Comparison of ENCODE assay signal across 13 cellular contexts in the genomic region with DNA sequence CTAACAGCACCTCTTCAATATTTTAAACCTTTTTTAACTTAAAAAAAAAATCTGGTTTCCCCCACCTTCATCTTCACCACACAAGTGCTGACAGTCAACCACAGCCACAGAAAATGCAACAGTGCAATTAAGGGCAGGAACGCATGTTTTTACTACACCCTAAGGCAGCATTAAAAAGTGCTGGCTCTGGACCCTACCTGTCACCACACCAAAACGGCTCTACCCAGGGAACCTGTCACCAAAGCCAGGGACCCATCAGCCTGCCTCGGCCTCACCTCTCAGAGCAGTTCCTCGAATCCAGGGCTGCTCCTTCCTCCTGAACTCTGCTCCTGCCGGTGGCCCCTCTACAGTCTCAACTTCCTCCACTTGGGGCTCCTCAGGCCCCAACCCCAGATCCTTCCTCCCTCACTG. TPM values are rescaled to one million over a fixed set of nuclear protein-coding genes. Genes with fewer than 3 reads are reported as not detected.
DNase-seq lines count a peak whose midpoint lies in the region; ATAC-seq, FAIRE-seq and TF ChIP-seq lines count a peak whose summit lies in the region.
"Had no signal": no experiment of that assay in that cellular context is flagged by ENCODE, and none has a peak within 500 bp of the region (broad histone marks: within the 10 kb centered on the region; RNA-seq: fewer than 3 reads in every experiment).

No MANE protein-coding gene starts in this region.

- no peaks in the 10 kb centered on the region for H3K9me3 Mint-ChIP-seq in CD8-positive, alpha-beta T cell
- H3K9me3 Mint-ChIP-seq in GM23338 = no peaks in the 10 kb centered on the region; the same call in 2 of the 3 replicates

- TF ChIP-seq CTCF in CD8-positive, alpha-beta T cell (IDR thresholded peaks at IDR 0.05) = no peak
- TF ChIP-seq CTCF in GM23338 (conservative IDR thresholded peaks at IDR 0.05; ENCODE audit: low read depth in 2 of 2) (no peak), uterus (IDR thresholded peaks at IDR 0.05) (no peak)

- peak; percentile 83 for ATAC-seq in CD8-positive, alpha-beta T cell
- no peak for ATAC-seq in GM23338
- ATAC-seq: foreskin keratinocyte had no signal

- H3K27me3 Mint-ChIP-seq in CD8-positive, alpha-beta T cell (ENCODE audit: low read depth) = no peaks in the 10 kb centered on the region
- peaks cover 7% of the 10 kb centered on the region for H3K27me3 Mint-ChIP-seq in GM23338 (ENCODE audit: insufficient read depth, low read depth, poor library complexity)

- POLR2A ChIA-PET in CD8-positive, alpha-beta T cell (lab: Charles Lee) = interaction anchor here (0.7 to 1.6 kb wide), 2 partner anchors 22 to 264 kb away, joined by 3 to 6 read pairs; a partner anchor contains a TSS

- peak in 3 of 7 experiments; percentile 29 to 70 (median 52) for DNase-seq in CD8-positive, alpha-beta T cell
- DNase-seq in GM23338 (ENCODE audit: low spot score) (no peak), T-helper 9 cell (peak; percentile 23), uterus (no peak), urothelium cell line (ENCODE audit: low spot score) (no peak), head of caudate nucleus (no peak), DMS153 treated with DMSO at 0.1 percent for 48 hours (lab: John Stamatoyannopoulos, UW; ENCODE audit: unreplicated experiment) (no peak)
- peak in 2 of 3 donors; percentile 37 for DNase-seq in effector memory CD4-positive, alpha-beta T cell
- DNase-seq: DMS 273 treated with DMSO at 0.1 percent for 48 hours, foreskin keratinocyte, HCEC 1CT, NCI-H2029 had no signal

- peaks cover 68% of the 10 kb centered on the region for H4K20me1 ChIP-seq in GM23338 (replicated peaks; ENCODE audit: insufficient read depth)

- H3F3A ChIP-seq in GM23338 (replicated peaks; ENCODE audit: low read depth) = no peaks in the 10 kb centered on the region

- no peak for TF ChIP-seq POLR2A in uterus (IDR thresholded peaks at IDR 0.05)

- peak overlapping the region; percentile 93 for H3K27ac Mint-ChIP-seq in CD8-positive, alpha-beta T cell
- H3K27ac Mint-ChIP-seq in GM23338 = peak overlapping the region; percentile 26; the same call in 1 of the 2 replicates

- H3K36me3 ChIP-seq in CD8-positive, alpha-beta T cell (ENCODE audit: insufficient read depth, low read length) = no peaks in the 10 kb centered on the region
- H3K36me3 ChIP-seq in GM23338 (ENCODE audit: insufficient read depth) (no peaks in the 10 kb centered on the region), uterus (no peaks in the 10 kb centered on the region)
- H3K36me3 ChIP-seq in effector memory CD4-positive, alpha-beta T cell (ENCODE audit: control insufficient read depth, insufficient read depth, low read length) = no peaks in the 10 kb centered on the region

- no peaks in the 10 kb centered on the region for H3K9me3 ChIP-seq in CD8-positive, alpha-beta T cell (ENCODE audit: low read length)
- no peaks in the 10 kb centered on the region for H3K9me3 ChIP-seq in effector memory CD4-positive, alpha-beta T cell (ENCODE audit: control insufficient read depth, low read length)
- H3K9me3 ChIP-seq in uterus = no peaks in the 10 kb centered on the region

- no peak for FAIRE-seq in urothelium cell line (lab: Jason Lieb, UNC)

- peak overlapping the region; percentile 53 for H3K27ac ChIP-seq in CD8-positive, alpha-beta T cell (ENCODE audit: low read depth, low read length)
- no peak overlapping the region for H3K27ac ChIP-seq in GM23338 (ENCODE audit: low read depth)
- peak overlapping the region; percentile 73 for H3K27ac ChIP-seq in effector memory CD4-positive, alpha-beta T cell (ENCODE audit: insufficient read depth, low read length, poor library complexity, severe bottlenecking)
- H3K27ac ChIP-seq in uterus = no peak overlapping the region
- H3K27ac ChIP-seq: foreskin keratinocyte, parathyroid adenoma had no signal

- CTCF ChIA-PET in CD8-positive, alpha-beta T cell (lab: Charles Lee) = no interaction called here

- H3K36me3 Mint-ChIP-seq in CD8-positive, alpha-beta T cell = no peaks in the 10 kb centered on the region
- no peaks in the 10 kb centered on the region; the same call in 2 of the 3 replicates for H3K36me3 Mint-ChIP-seq in GM23338 (ENCODE audit: low read depth)

- H2AFZ ChIP-seq in GM23338 = no peak overlapping the region
- H2AFZ ChIP-seq: parathyroid adenoma had no signal

- H3K27me3 ChIP-seq in CD8-positive, alpha-beta T cell (ENCODE audit: insufficient read depth, low read length) = no peaks in the 10 kb centered on the region
- H3K27me3 ChIP-seq in GM23338 (ENCODE audit: insufficient read depth) (no peaks in the 10 kb centered on the region), uterus (no peaks in the 10 kb centered on the region)
- no peaks in the 10 kb centered on the region for H3K27me3 ChIP-seq in effector memory CD4-positive, alpha-beta T cell (replicated peaks; ENCODE audit: control insufficient read depth, insufficient read depth, low read length, poor library complexity, severe bottlenecking)
- H3K27me3 ChIP-seq: foreskin keratinocyte had no signal

- peaks cover 96% of the 10 kb centered on the region for H3K79me2 ChIP-seq in GM23338 (replicated peaks; ENCODE audit: insufficient read depth)

- H3K9me2 ChIP-seq in GM23338 (ENCODE audit: insufficient read depth) = no peaks in the 10 kb centered on the region

- H3K4me1 ChIP-seq in CD8-positive, alpha-beta T cell (ENCODE audit: insufficient read depth, low read length) = peaks cover 51% of the 10 kb centered on the region
- H3K4me1 ChIP-seq in GM23338 (ENCODE audit: insufficient read depth) (peaks cover 7% of the 10 kb centered on the region; the same call in 1 of the 2 replicates), uterus (peaks cover 6 to 17% of the 10 kb centered on the region in 2 donors)
- peaks cover 30% of the 10 kb centered on the region for H3K4me1 ChIP-seq in effector memory CD4-positive, alpha-beta T cell (ENCODE audit: control insufficient read depth, insufficient read depth, low read length, poor library complexity, severe bottlenecking)
- H3K4me1 ChIP-seq: parathyroid adenoma had no signal

- peaks cover 70% of the 10 kb centered on the region for H3K4me1 Mint-ChIP-seq in CD8-positive, alpha-beta T cell (ENCODE audit: low read depth)
- H3K4me1 Mint-ChIP-seq in GM23338 = peaks cover 25% of the 10 kb centered on the region

- peak overlapping the region; percentile 54 for H3K4me3 ChIP-seq in CD8-positive, alpha-beta T cell (ENCODE audit: low read depth, low read length)
- H3K4me3 ChIP-seq in GM23338 (no peak overlapping the region), uterus (no peak overlapping the region)
- peak overlapping the region; percentile 26 for H3K4me3 ChIP-seq in effector memory CD4-positive, alpha-beta T cell (ENCODE audit: insufficient read depth, low read depth, low read length, poor library complexity, severe bottlenecking)

- H3K4me3 Mint-ChIP-seq in CD8-positive, alpha-beta T cell = peak overlapping the region; percentile 74
- no peak overlapping the region for H3K4me3 Mint-ChIP-seq in GM23338

- intact Hi-C loops in CD8-positive, alpha-beta T cell (cut with DNase I, micrococcal nuclease) = loop anchor here in 1 of 2 experiments (1.0 to 2.0 kb wide), 3 partner anchors 10 to 52 kb away; a partner anchor contains a TSS
- intact Hi-C loops in uterus (cut with DNase I; ENCODE audit: low total_unique reads) = no loop called here
- intact Hi-C loops in head of caudate nucleus (cut with DNase I) = no loop called here

- no peak overlapping the region for H3K4me2 ChIP-seq in GM23338

TF ChIP-seq in GM23338, 12 proteins besides CTCF, POLR2A, EP300 and RAD21 (continues in another document):
- TF ChIP-seq NANOG (IDR thresholded peaks at IDR 0.05; ENCODE audit: borderline replicate concordance) = no peak
- TF ChIP-seq EZH2phosphoT487 (IDR thresholded peaks at IDR 0.05; ENCODE audit: unreplicated experiment) = no peak
- TF ChIP-seq, protein P1, sequence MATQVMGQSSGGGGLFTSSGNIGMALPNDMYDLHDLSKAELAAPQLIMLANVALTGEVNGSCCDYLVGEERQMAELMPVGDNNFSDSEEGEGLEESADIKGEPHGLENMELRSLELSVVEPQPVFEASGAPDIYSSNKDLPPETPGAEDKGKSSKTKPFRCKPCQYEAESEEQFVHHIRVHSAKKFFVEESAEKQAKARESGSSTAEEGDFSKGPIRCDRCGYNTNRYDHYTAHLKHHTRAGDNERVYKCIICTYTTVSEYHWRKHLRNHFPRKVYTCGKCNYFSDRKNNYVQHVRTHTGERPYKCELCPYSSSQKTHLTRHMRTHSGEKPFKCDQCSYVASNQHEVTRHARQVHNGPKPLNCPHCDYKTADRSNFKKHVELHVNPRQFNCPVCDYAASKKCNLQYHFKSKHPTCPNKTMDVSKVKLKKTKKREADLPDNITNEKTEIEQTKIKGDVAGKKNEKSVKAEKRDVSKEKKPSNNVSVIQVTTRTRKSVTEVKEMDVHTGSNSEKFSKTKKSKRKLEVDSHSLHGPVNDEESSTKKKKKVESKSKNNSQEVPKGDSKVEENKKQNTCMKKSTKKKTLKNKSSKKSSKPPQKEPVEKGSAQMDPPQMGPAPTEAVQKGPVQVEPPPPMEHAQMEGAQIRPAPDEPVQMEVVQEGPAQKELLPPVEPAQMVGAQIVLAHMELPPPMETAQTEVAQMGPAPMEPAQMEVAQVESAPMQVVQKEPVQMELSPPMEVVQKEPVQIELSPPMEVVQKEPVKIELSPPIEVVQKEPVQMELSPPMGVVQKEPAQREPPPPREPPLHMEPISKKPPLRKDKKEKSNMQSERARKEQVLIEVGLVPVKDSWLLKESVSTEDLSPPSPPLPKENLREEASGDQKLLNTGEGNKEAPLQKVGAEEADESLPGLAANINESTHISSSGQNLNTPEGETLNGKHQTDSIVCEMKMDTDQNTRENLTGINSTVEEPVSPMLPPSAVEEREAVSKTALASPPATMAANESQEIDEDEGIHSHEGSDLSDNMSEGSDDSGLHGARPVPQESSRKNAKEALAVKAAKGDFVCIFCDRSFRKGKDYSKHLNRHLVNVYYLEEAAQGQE (IDR thresholded peaks at IDR 0.05; ENCODE audit: unreplicated experiment) = no peak
- TF ChIP-seq POLR2AphosphoS5 (IDR thresholded peaks at IDR 0.05; ENCODE audit: low read depth) = no peak

RNA-seq across cellular contexts. Expression of a gene that starts 22.5 kb away (rescaled TPM):
- 10 to 100 TPM; 92.3 to 95.4 TPM for total RNA-seq in CD8-positive, alpha-beta T cell
- total RNA-seq in GM23338 (2014; rRNA removed; shearing (Covaris generic)) = 24.1 and 30.3 TPM in 2 replicates
- polyA plus RNA-seq in GM23338 (2016; fragmentation: Nextera tagmentation; extraction: Ambion mirVana) = 16.2 and 17.0 TPM in 2 replicates
- total RNA-seq in uterus = 10 to 100 TPM; 10.2 to 39.8 (median 19.8) TPM

RNA-seq across cellular contexts. Expression of a gene that starts 33.3 kb away (rescaled TPM):
- 10 to 100 TPM; 65.6 to 68.0 TPM for total RNA-seq in CD8-positive, alpha-beta T cell
- 13.1 and 15.4 TPM in 2 replicates for total RNA-seq in GM23338 (2014; rRNA removed; shearing (Covaris generic))
- 7.4 and 8.6 TPM in 2 replicates for polyA plus RNA-seq in GM23338 (2016; fragmentation: Nextera tagmentation; extraction: Ambion mirVana)
- total RNA-seq in uterus = 10 to 100 TPM in 1 of 4 donors, 1 to 10 TPM in 3; 1.5 to 13.5 (median 3.6) TPM

RNA-seq across cellular contexts. Expression of a gene that starts 52.4 kb away (rescaled TPM):
- total RNA-seq in CD8-positive, alpha-beta T cell = 10 to 100 TPM; 68.7 to 68.9 TPM
- 31.0 and 31.6 TPM in 2 replicates for total RNA-seq in GM23338 (2014; rRNA removed; shearing (Covaris generic))
- polyA plus RNA-seq in GM23338 (2016; fragmentation: Nextera tagmentation; extraction: Ambion mirVana) = 37.5 and 41.2 TPM in 2 replicates
- 10 to 100 TPM in 1 of 4 donors, 1 to 10 TPM in 3; 1.8 to 47.9 (median 7.8) TPM for total RNA-seq in uterus

Comparison
In these comparisons a context has a peak if more than half of its experiments do, and no peak if none do; other contexts are left out.
1. DNase-seq: peak in T-helper 9 cell (single experiment) and effector memory CD4-positive, alpha-beta T cell (2 of 3); none in GM23338 (single experiment), uterus (0 of 2), urothelium cell line (single experiment), head of caudate nucleus (0 of 42) and DMS153 treated with DMSO at 0.1 percent for 48 hours (single experiment).
2. H3K27ac ChIP-seq: peak in CD8-positive, alpha-beta T cell (single experiment) and effector memory CD4-positive, alpha-beta T cell (single experiment); none in GM23338 (single experiment) and uterus (0 of 2).
3. H3K4me3 ChIP-seq: peak in CD8-positive, alpha-beta T cell (single experiment) and effector memory CD4-positive, alpha-beta T cell (single experiment); none in GM23338 (single experiment) and uterus (0 of 2).